In the genomic region with DNA sequence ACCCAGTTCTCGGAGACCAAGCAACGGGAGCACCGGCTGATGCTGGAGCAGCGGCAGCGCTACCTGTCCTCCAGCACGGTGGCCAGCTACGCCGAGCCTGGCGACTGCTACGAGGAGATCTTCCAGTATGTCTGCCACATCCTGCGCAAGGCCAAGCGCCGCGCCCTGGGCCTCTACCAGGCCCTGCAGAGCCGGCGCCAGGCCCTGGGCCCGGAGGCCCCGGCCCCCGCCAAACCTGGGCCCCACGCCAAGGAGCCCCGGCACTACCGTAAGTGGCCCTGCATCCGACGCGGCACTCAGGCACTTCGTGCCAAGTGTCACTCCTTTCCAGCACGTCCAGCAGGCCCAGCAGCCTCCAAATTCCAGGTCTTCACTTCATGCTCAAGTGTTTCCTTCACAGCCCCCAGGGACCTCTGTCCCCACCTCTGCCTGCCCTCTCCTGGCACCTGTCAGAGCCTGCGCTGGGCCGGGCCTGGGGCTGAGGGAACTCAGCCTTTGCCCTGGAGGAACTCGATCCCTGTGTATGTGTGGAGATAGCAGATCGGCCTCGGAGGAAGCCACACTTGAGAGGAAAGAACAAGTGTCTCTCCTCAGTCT, we compare ENCODE assay signal across 18 cellular contexts.
DNase-seq lines count a peak whose midpoint lies in the region; ATAC-seq and TF ChIP-seq lines count a peak whose summit lies in the region.
"Had no signal": no experiment of that assay in that cellular context is flagged by ENCODE, and none has a peak within 500 bp of the region (broad histone marks: within the 10 kb centered on the region; RNA-seq: fewer than 3 reads in every experiment).

No MANE protein-coding gene starts in this region.

- H2BK5ac ChIP-seq in mesenchymal stem cell (ENCODE audit: low read depth, low read length, poor library complexity, severe bottlenecking) = no peak overlapping the region

- H2BK12ac ChIP-seq in mesenchymal stem cell (ENCODE audit: low read length in 2 of 2) = no peak overlapping the region

- peak; percentile 45 for DNase-seq in DMS153 (lab: John Stamatoyannopoulos, UW)
- no peak for DNase-seq in GM23338 (ENCODE audit: low spot score)
- DNase-seq in stimulated activated effector memory CD8-positive, alpha-beta T cell treated with anti-CD3 and anti-CD28 coated beads, Interleukin-12 subunit alpha, Interleukin-12 subunit beta, amount 100 ng/mL, for 72 hours (ENCODE audit: low spot score in 2 of 2) = no peak
- no peak for DNase-seq in activated CD4-positive, alpha-beta T cell treated with anti-CD3 and anti-CD28 coated beads, Interleukin-2, amount 50 U/mL, for 4 hours
- no peak for DNase-seq in mesenchymal stem cell
- DNase-seq: ACHN; AML-193; Calu3; CD4-positive, CD25-positive, alpha-beta regulatory T cell; H7; Kasumi-1; MM.1S; NCI-H187 treated with DMSO at 0.1 percent for 48 hours; NCI-H2171 treated with DMSO at 0.1 percent for 48 hours; NCI-H774; PC-9 had no signal

- H3K4ac ChIP-seq in mesenchymal stem cell (ENCODE audit: low read depth in 1 of 2, low read length in 2 of 2) = no peak overlapping the region

- H2AK5ac ChIP-seq in mesenchymal stem cell (ENCODE audit: low read length, severe bottlenecking) = no peak overlapping the region

- no peak overlapping the region for H3K14ac ChIP-seq in mesenchymal stem cell (ENCODE audit: low read length in 2 of 2)

- ATAC-seq in GM23338 (peak; percentile 40), GM19452 (IDR thresholded peaks at IDR 0.05; ENCODE audit: unreplicated experiment) (no peak)
- ATAC-seq in activated T-helper 17 cell treated with anti-CD3 and anti-CD28 coated beads, Interleukin-2, amount 50 U/mL, for 72 hours (replicated peaks) = no peak
- ATAC-seq in stimulated activated effector memory CD8-positive, alpha-beta T cell treated with anti-CD3 and anti-CD28 coated beads, Interleukin-12 subunit alpha, Interleukin-12 subunit beta, amount 100 ng/mL, for 72 hours = no peak

- H3K4me1 ChIP-seq in GM23338 (ENCODE audit: insufficient read depth) (no peaks in the 10 kb centered on the region), mesenchymal stem cell (ENCODE audit: control insufficient read depth, insufficient read depth, low read depth, low read length) (peaks cover 19% of the 10 kb centered on the region)

- H3K9me3 Mint-ChIP-seq in GM23338 = no peaks in the 10 kb centered on the region
- H3K9me3 Mint-ChIP-seq in activated T-helper 17 cell treated with anti-CD3 and anti-CD28 coated beads, Interleukin-2, amount 50 U/mL, for 72 hours = no peaks in the 10 kb centered on the region
- no peaks in the 10 kb centered on the region for H3K9me3 Mint-ChIP-seq in stimulated activated effector memory CD8-positive, alpha-beta T cell treated with anti-CD3 and anti-CD28 coated beads, Interleukin-12 subunit alpha, Interleukin-12 subunit beta, amount 100 ng/mL, for 72 hours
- H3K9me3 Mint-ChIP-seq: CD4-positive, CD25-positive, alpha-beta regulatory T cell had no signal

- H2AFZ ChIP-seq in GM23338 (no peak overlapping the region), mesenchymal stem cell (ENCODE audit: low read depth, low read length) (no peak overlapping the region)
- H2AFZ ChIP-seq: PC-9 had no signal

- no peak overlapping the region for H3K18ac ChIP-seq in mesenchymal stem cell (ENCODE audit: low read depth in 1 of 2, low read length in 2 of 2)

- H3K4me3 Mint-ChIP-seq in GM23338 = no peak overlapping the region
- H3K4me3 Mint-ChIP-seq in activated T-helper 17 cell treated with anti-CD3 and anti-CD28 coated beads, Interleukin-2, amount 50 U/mL, for 72 hours = no peak overlapping the region
- H3K4me3 Mint-ChIP-seq in stimulated activated effector memory CD8-positive, alpha-beta T cell treated with anti-CD3 and anti-CD28 coated beads, Interleukin-12 subunit alpha, Interleukin-12 subunit beta, amount 100 ng/mL, for 72 hours = no peak overlapping the region
- H3K4me3 Mint-ChIP-seq: CD4-positive, CD25-positive, alpha-beta regulatory T cell had no signal

- no peak overlapping the region for H3K4me2 ChIP-seq in GM23338
- no peak overlapping the region for H3K4me2 ChIP-seq in mesenchymal stem cell (ENCODE audit: low read length, poor library complexity, severe bottlenecking)
- H3K4me2 ChIP-seq: PC-9 had no signal

- H3K27me3 ChIP-seq in GM23338 (ENCODE audit: insufficient read depth) (no peaks in the 10 kb centered on the region), mesenchymal stem cell (ENCODE audit: control insufficient read depth in 1 of 2, insufficient read depth in 1 of 2, low read length in 2 of 2) (peaks cover 17 to 36% of the 10 kb centered on the region in 2 experiments)

- H3K9me2 ChIP-seq in GM23338 (ENCODE audit: insufficient read depth) = no peaks in the 10 kb centered on the region

- H4K20me1 ChIP-seq in GM23338 (replicated peaks; ENCODE audit: insufficient read depth) = no peaks in the 10 kb centered on the region

- H4K91ac ChIP-seq in mesenchymal stem cell (ENCODE audit: low read length) = no peak overlapping the region

- H2BK15ac ChIP-seq in mesenchymal stem cell (ENCODE audit: low read depth, poor library complexity, severe bottlenecking) = no peak overlapping the region

- H3K27me3 Mint-ChIP-seq in GM23338 (ENCODE audit: insufficient read depth, low read depth, poor library complexity) = peaks cover 3% of the 10 kb centered on the region
- no peaks in the 10 kb centered on the region for H3K27me3 Mint-ChIP-seq in activated T-helper 17 cell treated with anti-CD3 and anti-CD28 coated beads, Interleukin-2, amount 50 U/mL, for 72 hours

- no peaks in the 10 kb centered on the region for H3K4me1 Mint-ChIP-seq in GM23338
- peaks cover 4% of the 10 kb centered on the region for H3K4me1 Mint-ChIP-seq in activated T-helper 17 cell treated with anti-CD3 and anti-CD28 coated beads, Interleukin-2, amount 50 U/mL, for 72 hours
- no peaks in the 10 kb centered on the region for H3K4me1 Mint-ChIP-seq in stimulated activated effector memory CD8-positive, alpha-beta T cell treated with anti-CD3 and anti-CD28 coated beads, Interleukin-12 subunit alpha, Interleukin-12 subunit beta, amount 100 ng/mL, for 72 hours
- H3K4me1 Mint-ChIP-seq: CD4-positive, CD25-positive, alpha-beta regulatory T cell had no signal

- H4K8ac ChIP-seq in mesenchymal stem cell (ENCODE audit: low read length) = no peak overlapping the region

- 92% methylated on average over 31 of the region's 32 CpGs for WGBS in mesenchymal stem cell

- H3K23ac ChIP-seq in mesenchymal stem cell (ENCODE audit: low read length in 2 of 2) = no peak overlapping the region

- H3K9ac ChIP-seq in mesenchymal stem cell (ENCODE audit: low read length) = no peak overlapping the region

- H2BK120ac ChIP-seq in mesenchymal stem cell (ENCODE audit: low read depth, low read length) = no peak overlapping the region

- TF ChIP-seq CTCF in GM23338 (conservative IDR thresholded peaks at IDR 0.05; ENCODE audit: low read depth in 2 of 2) = no peak

- H3F3A ChIP-seq in GM23338 (replicated peaks; ENCODE audit: low read depth) = no peaks in the 10 kb centered on the region

- H3K79me1 ChIP-seq in mesenchymal stem cell (replicated peaks; ENCODE audit: low read length, poor library complexity, severe bottlenecking) = no peaks in the 10 kb centered on the region

- H3K4me3 ChIP-seq in GM23338 = no peak overlapping the region
- no peak overlapping the region for H3K4me3 ChIP-seq in mesenchymal stem cell (ENCODE audit: insufficient read depth in 1 of 2, low read depth in 1 of 2, low read length in 2 of 2)
- H3K4me3 ChIP-seq: PC-9 had no signal

- no peaks in the 10 kb centered on the region for H3K36me3 ChIP-seq in GM23338 (ENCODE audit: insufficient read depth)
- H3K36me3 ChIP-seq in mesenchymal stem cell (ENCODE audit: control insufficient read depth in 1 of 2, insufficient read depth in 2 of 2, low read depth in 1 of 2, low read length in 2 of 2) = no peaks in the 10 kb centered on the region

- no peaks in the 10 kb centered on the region for H3K79me2 ChIP-seq in GM23338 (replicated peaks; ENCODE audit: insufficient read depth)

- no peaks in the 10 kb centered on the region for H3K36me3 Mint-ChIP-seq in GM23338 (ENCODE audit: low read depth)
- no peaks in the 10 kb centered on the region for H3K36me3 Mint-ChIP-seq in activated T-helper 17 cell treated with anti-CD3 and anti-CD28 coated beads, Interleukin-2, amount 50 U/mL, for 72 hours (ENCODE audit: low read depth)
- H3K36me3 Mint-ChIP-seq in stimulated activated effector memory CD8-positive, alpha-beta T cell treated with anti-CD3 and anti-CD28 coated beads, Interleukin-12 subunit alpha, Interleukin-12 subunit beta, amount 100 ng/mL, for 72 hours = no peaks in the 10 kb centered on the region
- H3K36me3 Mint-ChIP-seq: CD4-positive, CD25-positive, alpha-beta regulatory T cell had no signal

- H3K27ac ChIP-seq in GM23338 (ENCODE audit: low read depth) = no peak overlapping the region
- H3K27ac ChIP-seq in mesenchymal stem cell (ENCODE audit: low read length, poor library complexity, severe bottlenecking) = no peak overlapping the region
- H3K27ac ChIP-seq: PC-9 had no signal

- no peak overlapping the region for H3K27ac Mint-ChIP-seq in GM23338
- H3K27ac Mint-ChIP-seq in activated T-helper 17 cell treated with anti-CD3 and anti-CD28 coated beads, Interleukin-2, amount 50 U/mL, for 72 hours = peak overlapping the region; percentile 75
- peak overlapping the region; percentile 1 for H3K27ac Mint-ChIP-seq in stimulated activated effector memory CD8-positive, alpha-beta T cell treated with anti-CD3 and anti-CD28 coated beads, Interleukin-12 subunit alpha, Interleukin-12 subunit beta, amount 100 ng/mL, for 72 hours
- H3K27ac Mint-ChIP-seq: CD4-positive, CD25-positive, alpha-beta regulatory T cell had no signal

- no peaks in the 10 kb centered on the region for H3K9me3 ChIP-seq in mesenchymal stem cell (ENCODE audit: control insufficient read depth, low read length)

TF ChIP-seq in GM23338, 12 proteins besides CTCF, POLR2A, EP300 and RAD21 (continues in another document):
- no peak for TF ChIP-seq CREB1 (CRISPR knock-in tag; IDR thresholded peaks at IDR 0.05; ENCODE audit: low read depth)
